In genomic region chr3:31466866-31467265, GRCh38 we compare ENCODE assay signal across 29 cellular contexts.
"Had no signal": no experiment of that assay in that cellular context is flagged by ENCODE, and none has a peak within 500 bp of the region (broad histone marks: within the 10 kb centered on the region; RNA-seq: fewer than 3 reads in every experiment).

No MANE protein-coding gene starts in this region.

- ATAC-seq: left colon; left lung; lower lobe of right lung; natural killer cell; right lobe of liver; stimulated activated memory B cell treated with anti-CD40 and anti-IgM and Interleukin-4, amounts not matched to agents 10 μg/mL and 1 μg/mL and 100 μg/mL, for 72 hours; stimulated activated naive CD8-positive, alpha-beta T cell treated with anti-CD3 and anti-CD28 coated beads, Interleukin-15, amount 100 ng/mL, for 72 hours had no signal

- H3K9me3 ChIP-seq: left lung, lower lobe of right lung, neutrophil, right atrium auricular region, right lobe of liver, tibial nerve, upper lobe of left lung had no signal

- H3K27ac ChIP-seq: left lung, lower lobe of right lung, neural progenitor cell, neutrophil, right atrium auricular region, right lobe of liver, tibial nerve, upper lobe of left lung had no signal

- H3K36me3 ChIP-seq: left lung, lower lobe of right lung, neural progenitor cell, neutrophil, right atrium auricular region, right lobe of liver, tibial nerve, upper lobe of left lung had no signal

- H3K9me3 Mint-ChIP-seq: immature natural killer cell; natural killer cell; neural progenitor cell; stimulated activated memory B cell treated with anti-CD40 and anti-IgM and Interleukin-4, amounts not matched to agents 10 μg/mL and 1 μg/mL and 100 μg/mL, for 72 hours had no signal

- H3K4me1 Mint-ChIP-seq: neural progenitor cell had no signal

- DNase-seq: hippocampal formation; immature natural killer cell; kidney; left colon; left lung; lower lobe of right lung; mammary epithelial cell; mesenchymal stem cell; natural killer cell; nephron progenitor cell; occipital lobe; right lobe of liver; stimulated activated CD4-positive, alpha-beta T cell treated with anti-CD3 and anti-CD28 coated beads, Interleukin-1b, Interleukin-23, amount 100 ng/mL, for 48 hours; stimulated activated CD4-positive, alpha-beta T cell treated with anti-CD3 and anti-CD28 coated beads, Interleukin-2, amount 100 ng/mL, for 48 hours; stimulated activated CD4-positive, alpha-beta T cell treated with anti-CD3 and anti-CD28 coated beads, Interleukin-4, amount 100 ng/mL, for 4 hours; stimulated activated CD8-positive, alpha-beta memory T cell treated with anti-CD3 and anti-CD28 coated beads, Interleukin-4, amount 100 ng/mL, for 48 hours; stimulated activated naive CD4-positive, alpha-beta T cell treated with Interleukin-2 at 50 U/mL for 16 hours; stimulated activated naive CD8-positive, alpha-beta T cell treated with anti-CD3 and anti-CD28 coated beads, Interleukin-15, amount 100 ng/mL, for 72 hours; substantia nigra; upper lobe of left lung had no signal

- H3K4me3 ChIP-seq: left lung, lower lobe of right lung, neural progenitor cell, right atrium auricular region, right lobe of liver, smooth muscle cell, tibial nerve, upper lobe of left lung had no signal

- H3K4me3 Mint-ChIP-seq: immature natural killer cell; natural killer cell; nephron progenitor cell; neural progenitor cell; stimulated activated memory B cell treated with anti-CD40 and anti-IgM and Interleukin-4, amounts not matched to agents 10 μg/mL and 1 μg/mL and 100 μg/mL, for 72 hours; stimulated activated naive CD8-positive, alpha-beta T cell treated with anti-CD3 and anti-CD28 coated beads, Interleukin-15, amount 100 ng/mL, for 72 hours had no signal

- H3K27me3 Mint-ChIP-seq: stimulated activated memory B cell treated with anti-CD40 and anti-IgM and Interleukin-4, amounts not matched to agents 10 μg/mL and 1 μg/mL and 100 μg/mL, for 72 hours; stimulated activated naive CD8-positive, alpha-beta T cell treated with anti-CD3 and anti-CD28 coated beads, Interleukin-15, amount 100 ng/mL, for 72 hours had no signal

- H3K36me3 Mint-ChIP-seq: immature natural killer cell; natural killer cell; neural progenitor cell; stimulated activated memory B cell treated with anti-CD40 and anti-IgM and Interleukin-4, amounts not matched to agents 10 μg/mL and 1 μg/mL and 100 μg/mL, for 72 hours had no signal

- H3K27me3 ChIP-seq: left lung, neural progenitor cell, neutrophil, right atrium auricular region, right lobe of liver, tibial nerve, upper lobe of left lung had no signal

- H3K27ac Mint-ChIP-seq: immature natural killer cell; natural killer cell; nephron progenitor cell; neural progenitor cell; progenitor cell of endocrine pancreas; stimulated activated memory B cell treated with anti-CD40 and anti-IgM and Interleukin-4, amounts not matched to agents 10 μg/mL and 1 μg/mL and 100 μg/mL, for 72 hours; stimulated activated naive CD8-positive, alpha-beta T cell treated with anti-CD3 and anti-CD28 coated beads, Interleukin-15, amount 100 ng/mL, for 72 hours had no signal

- H3K4me1 ChIP-seq: left lung, neural progenitor cell, right atrium auricular region, right lobe of liver, upper lobe of left lung had no signal

- FAIRE-seq: islet of Langerhans, kidney, urothelium cell line had no signal
